In genomic region chr11:71442123-71442522, GRCh38 we compare ENCODE assay signal across 23 cellular contexts.
"Had no signal": no experiment of that assay in that cellular context is flagged by ENCODE, and none has a peak within 500 bp of the region (broad histone marks: within the 10 kb centered on the region; RNA-seq: fewer than 3 reads in every experiment).

No MANE protein-coding gene starts in this region.

- H3K36me3 ChIP-seq: SJSA1 had no signal

- H3K27ac ChIP-seq: SJSA1, SK-N-MC had no signal

- H3K4me1 ChIP-seq: SJSA1 had no signal

- H3K4me3 ChIP-seq: MG63, SJSA1, SK-N-MC had no signal

- DNase-seq: IMR-90, Karpas-422, KG1, MG63, NCI-H1092, NCI-H1105 treated with DMSO at 0.1 percent for 48 hours, NCI-H1436, NCI-H187, NCI-H2029, NCI-H2081 treated with DMSO at 0.1 percent for 48 hours, NCI-H2171, NCI-H226, NCI-H446, NCI-H510A, NCI-H524 treated with DMSO at 0.1 percent for 48 hours, NCI-H69, NCI-H774, RPMI8226, SIG-M5 had no signal

- ATAC-seq: HepG2 had no signal

- FAIRE-seq: HepG2, RCC 7860 had no signal

- H3K9me3 ChIP-seq: MG63, SJSA1 had no signal
